Comparison of ENCODE assay signal across 1 cellular context in the genomic region with DNA sequence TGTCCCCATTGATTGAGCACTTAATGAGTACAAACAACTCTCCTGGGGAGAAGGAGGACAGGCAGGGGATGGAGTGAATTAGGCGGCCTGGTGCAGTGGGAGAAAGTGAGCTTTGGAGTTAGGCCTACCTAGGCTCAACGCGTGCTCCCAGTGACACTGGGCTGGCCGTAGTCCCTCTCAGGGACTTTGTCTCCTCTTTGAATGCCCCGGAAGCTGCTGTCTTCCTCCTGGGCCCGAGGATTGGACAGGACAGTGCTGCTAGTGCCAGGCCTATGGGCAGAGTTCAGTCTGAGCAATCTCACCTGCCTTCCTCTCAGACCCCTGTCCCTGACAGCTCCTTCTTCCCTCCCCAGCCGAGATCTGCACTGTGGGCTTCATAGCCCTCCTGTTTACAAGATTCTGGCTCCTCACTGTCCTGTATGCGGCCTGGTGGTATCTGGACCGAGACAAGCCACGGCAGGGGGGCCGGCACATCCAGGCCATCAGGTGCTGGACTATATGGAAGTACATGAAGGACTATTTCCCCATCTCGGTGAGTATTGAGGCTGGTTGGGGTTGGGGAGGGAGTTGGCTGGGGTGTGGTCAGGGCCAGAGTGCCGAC.
TF ChIP-seq lines count a peak whose summit lies in the region.

No MANE protein-coding gene starts in this region.

TF ChIP-seq in HepG2, 621 proteins besides CTCF, POLR2A, EP300 and RAD21 (continued from another document and continues in another):
- TF ChIP-seq, protein P1, sequence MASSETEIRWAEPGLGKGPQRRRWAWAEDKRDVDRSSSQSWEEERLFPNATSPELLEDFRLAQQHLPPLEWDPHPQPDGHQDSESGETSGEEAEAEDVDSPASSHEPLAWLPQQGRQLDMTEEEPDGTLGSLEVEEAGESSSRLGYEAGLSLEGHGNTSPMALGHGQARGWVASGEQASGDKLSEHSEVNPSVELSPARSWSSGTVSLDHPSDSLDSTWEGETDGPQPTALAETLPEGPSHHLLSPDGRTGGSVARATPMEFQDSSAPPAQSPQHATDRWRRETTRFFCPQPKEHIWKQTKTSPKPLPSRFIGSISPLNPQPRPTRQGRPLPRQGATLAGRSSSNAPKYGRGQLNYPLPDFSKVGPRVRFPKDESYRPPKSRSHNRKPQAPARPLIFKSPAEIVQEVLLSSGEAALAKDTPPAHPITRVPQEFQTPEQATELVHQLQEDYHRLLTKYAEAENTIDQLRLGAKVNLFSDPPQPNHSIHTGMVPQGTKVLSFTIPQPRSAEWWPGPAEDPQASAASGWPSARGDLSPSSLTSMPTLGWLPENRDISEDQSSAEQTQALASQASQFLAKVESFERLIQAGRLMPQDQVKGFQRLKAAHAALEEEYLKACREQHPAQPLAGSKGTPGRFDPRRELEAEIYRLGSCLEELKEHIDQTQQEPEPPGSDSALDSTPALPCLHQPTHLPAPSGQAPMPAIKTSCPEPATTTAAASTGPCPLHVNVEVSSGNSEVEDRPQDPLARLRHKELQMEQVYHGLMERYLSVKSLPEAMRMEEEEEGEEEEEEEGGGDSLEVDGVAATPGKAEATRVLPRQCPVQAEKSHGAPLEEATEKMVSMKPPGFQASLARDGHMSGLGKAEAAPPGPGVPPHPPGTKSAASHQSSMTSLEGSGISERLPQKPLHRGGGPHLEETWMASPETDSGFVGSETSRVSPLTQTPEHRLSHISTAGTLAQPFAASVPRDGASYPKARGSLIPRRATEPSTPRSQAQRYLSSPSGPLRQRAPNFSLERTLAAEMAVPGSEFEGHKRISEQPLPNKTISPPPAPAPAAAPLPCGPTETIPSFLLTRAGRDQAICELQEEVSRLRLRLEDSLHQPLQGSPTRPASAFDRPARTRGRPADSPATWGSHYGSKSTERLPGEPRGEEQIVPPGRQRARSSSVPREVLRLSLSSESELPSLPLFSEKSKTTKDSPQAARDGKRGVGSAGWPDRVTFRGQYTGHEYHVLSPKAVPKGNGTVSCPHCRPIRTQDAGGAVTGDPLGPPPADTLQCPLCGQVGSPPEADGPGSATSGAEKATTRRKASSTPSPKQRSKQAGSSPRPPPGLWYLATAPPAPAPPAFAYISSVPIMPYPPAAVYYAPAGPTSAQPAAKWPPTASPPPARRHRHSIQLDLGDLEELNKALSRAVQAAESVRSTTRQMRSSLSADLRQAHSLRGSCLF (CRISPR knock-in tag; IDR thresholded peaks at IDR 0.05; ENCODE audit: borderline replicate concordance) = no peak
- TF ChIP-seq ZNF264 (CRISPR knock-in tag; IDR thresholded peaks at IDR 0.05) (peak; percentile 58; the same call in 1 of the 2 replicates), SAP130 (CRISPR knock-in tag; IDR thresholded peaks at IDR 0.05; ENCODE audit: low read depth) (peak; percentile 79), GABPB1 (CRISPR knock-in tag; IDR thresholded peaks at IDR 0.05) (peak; percentile 75), HNF4A (CRISPR knock-in tag; IDR thresholded peaks at IDR 0.05) (peak; percentile 92), ERF (CRISPR knock-in tag; IDR thresholded peaks at IDR 0.05) (peak; percentile 75), ZNF773 (CRISPR knock-in tag; IDR thresholded peaks at IDR 0.05; ENCODE audit: borderline replicate concordance) (0 out of 2 replicates have a peak, but pooled peaks have one; percentile 54), GABPA (IDR thresholded peaks at IDR 0.05; ENCODE audit: low read depth, low read length) (no peak), GABPA (CRISPR knock-in tag; IDR thresholded peaks at IDR 0.05; ENCODE audit: low read depth) (peak; percentile 81), RAD51 (IDR thresholded peaks at IDR 0.05; ENCODE audit: borderline replicate concordance) (no peak), ETV5 (CRISPR knock-in tag; IDR thresholded peaks at IDR 0.05; ENCODE audit: borderline replicate concordance) (peak; percentile 90), MEF2D (CRISPR knock-in tag; IDR thresholded peaks at IDR 0.05) (peak; percentile 54; the same call in 1 of the 2 replicates), MLLT10 (CRISPR knock-in tag; IDR thresholded peaks at IDR 0.05) (no peak), ARID2 (CRISPR knock-in tag; IDR thresholded peaks at IDR 0.05; ENCODE audit: borderline replicate concordance) (peak; percentile 12; the same call in 1 of the 2 replicates), ZNF510 (CRISPR knock-in tag; IDR thresholded peaks at IDR 0.05; ENCODE audit: low read depth) (no peak), NR2C2 (CRISPR knock-in tag; IDR thresholded peaks at IDR 0.05; ENCODE audit: borderline replicate concordance) (peak; percentile 73), ZMYM2 (CRISPR knock-in tag; IDR thresholded peaks at IDR 0.05) (peak; percentile 85; the same call in 1 of the 2 replicates), SALL1 (CRISPR knock-in tag; IDR thresholded peaks at IDR 0.05) (peak; percentile 76), PAX8 (CRISPR knock-in tag; IDR thresholded peaks at IDR 0.05; ENCODE audit: borderline replicate concordance) (no peak), MXD4 (CRISPR knock-in tag; IDR thresholded peaks at IDR 0.05) (peak; percentile 52; the same call in 1 of the 2 replicates), SAFB2 (CRISPR knock-in tag; IDR thresholded peaks at IDR 0.05; ENCODE audit: borderline replicate concordance, low read depth) (peak; percentile 71; the same call in 1 of the 2 replicates), ZNF7 (CRISPR knock-in tag; IDR thresholded peaks at IDR 0.05) (0 out of 2 replicates have a peak, but pooled peaks have one; percentile 41), ZNF431 (CRISPR knock-in tag; IDR thresholded peaks at IDR 0.05; ENCODE audit: borderline replicate concordance, low read depth) (peak; percentile 77)
- TF ChIP-seq, protein P2, sequence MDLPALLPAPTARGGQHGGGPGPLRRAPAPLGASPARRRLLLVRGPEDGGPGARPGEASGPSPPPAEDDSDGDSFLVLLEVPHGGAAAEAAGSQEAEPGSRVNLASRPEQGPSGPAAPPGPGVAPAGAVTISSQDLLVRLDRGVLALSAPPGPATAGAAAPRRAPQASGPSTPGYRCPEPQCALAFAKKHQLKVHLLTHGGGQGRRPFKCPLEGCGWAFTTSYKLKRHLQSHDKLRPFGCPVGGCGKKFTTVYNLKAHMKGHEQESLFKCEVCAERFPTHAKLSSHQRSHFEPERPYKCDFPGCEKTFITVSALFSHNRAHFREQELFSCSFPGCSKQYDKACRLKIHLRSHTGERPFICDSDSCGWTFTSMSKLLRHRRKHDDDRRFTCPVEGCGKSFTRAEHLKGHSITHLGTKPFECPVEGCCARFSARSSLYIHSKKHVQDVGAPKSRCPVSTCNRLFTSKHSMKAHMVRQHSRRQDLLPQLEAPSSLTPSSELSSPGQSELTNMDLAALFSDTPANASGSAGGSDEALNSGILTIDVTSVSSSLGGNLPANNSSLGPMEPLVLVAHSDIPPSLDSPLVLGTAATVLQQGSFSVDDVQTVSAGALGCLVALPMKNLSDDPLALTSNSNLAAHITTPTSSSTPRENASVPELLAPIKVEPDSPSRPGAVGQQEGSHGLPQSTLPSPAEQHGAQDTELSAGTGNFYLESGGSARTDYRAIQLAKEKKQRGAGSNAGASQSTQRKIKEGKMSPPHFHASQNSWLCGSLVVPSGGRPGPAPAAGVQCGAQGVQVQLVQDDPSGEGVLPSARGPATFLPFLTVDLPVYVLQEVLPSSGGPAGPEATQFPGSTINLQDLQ (CRISPR knock-in tag; IDR thresholded peaks at IDR 0.05) = peak; percentile 60; the same call in 1 of the 2 replicates
- TF ChIP-seq, protein P3, sequence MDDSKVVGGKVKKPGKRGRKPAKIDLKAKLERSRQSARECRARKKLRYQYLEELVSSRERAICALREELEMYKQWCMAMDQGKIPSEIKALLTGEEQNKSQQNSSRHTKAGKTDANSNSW (CRISPR knock-in tag; IDR thresholded peaks at IDR 0.05; ENCODE audit: borderline replicate concordance) = 0 out of 2 replicates have a peak, but pooled peaks have one; percentile 34
- TF ChIP-seq, protein P4, sequence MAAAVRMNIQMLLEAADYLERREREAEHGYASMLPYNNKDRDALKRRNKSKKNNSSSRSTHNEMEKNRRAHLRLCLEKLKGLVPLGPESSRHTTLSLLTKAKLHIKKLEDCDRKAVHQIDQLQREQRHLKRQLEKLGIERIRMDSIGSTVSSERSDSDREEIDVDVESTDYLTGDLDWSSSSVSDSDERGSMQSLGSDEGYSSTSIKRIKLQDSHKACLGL (CRISPR knock-in tag; IDR thresholded peaks at IDR 0.05) = peak; percentile 59; the same call in 1 of the 2 replicates
- TF ChIP-seq, protein P5, sequence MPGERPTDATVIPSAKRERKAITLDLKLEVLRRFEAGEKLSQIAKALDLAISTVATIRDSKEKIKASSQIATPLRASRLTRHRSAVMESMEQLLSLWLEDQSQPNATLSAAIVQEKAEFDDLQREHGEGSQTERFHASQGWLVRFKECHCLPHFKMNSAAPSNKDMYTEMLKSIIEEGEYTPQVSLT (CRISPR knock-in tag; IDR thresholded peaks at IDR 0.05; ENCODE audit: borderline replicate concordance, low read depth) = no peak
- TF ChIP-seq, protein P6, sequence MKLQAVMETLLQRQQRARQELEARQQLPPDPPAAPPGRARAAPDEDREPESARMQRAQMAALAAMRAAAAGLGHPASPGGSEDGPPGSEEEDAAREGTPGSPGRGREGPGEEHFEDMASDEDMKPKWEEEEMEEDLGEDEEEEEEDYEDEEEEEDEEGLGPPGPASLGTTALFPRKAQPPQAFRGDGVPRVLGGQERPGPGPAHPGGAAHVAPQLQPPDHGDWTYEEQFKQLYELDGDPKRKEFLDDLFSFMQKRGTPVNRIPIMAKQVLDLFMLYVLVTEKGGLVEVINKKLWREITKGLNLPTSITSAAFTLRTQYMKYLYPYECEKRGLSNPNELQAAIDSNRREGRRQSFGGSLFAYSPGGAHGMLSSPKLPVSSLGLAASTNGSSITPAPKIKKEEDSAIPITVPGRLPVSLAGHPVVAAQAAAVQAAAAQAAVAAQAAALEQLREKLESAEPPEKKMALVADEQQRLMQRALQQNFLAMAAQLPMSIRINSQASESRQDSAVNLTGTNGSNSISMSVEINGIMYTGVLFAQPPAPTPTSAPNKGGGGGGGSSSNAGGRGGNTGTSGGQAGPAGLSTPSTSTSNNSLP (IDR thresholded peaks at IDR 0.05; ENCODE audit: low read depth, low read length) = no peak
- TF ChIP-seq, protein P7, sequence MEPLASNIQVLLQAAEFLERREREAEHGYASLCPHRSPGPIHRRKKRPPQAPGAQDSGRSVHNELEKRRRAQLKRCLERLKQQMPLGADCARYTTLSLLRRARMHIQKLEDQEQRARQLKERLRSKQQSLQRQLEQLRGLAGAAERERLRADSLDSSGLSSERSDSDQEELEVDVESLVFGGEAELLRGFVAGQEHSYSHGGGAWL (CRISPR knock-in tag; IDR thresholded peaks at IDR 0.05) = 0 out of 2 replicates have a peak, but pooled peaks have one; percentile 40
- TF ChIP-seq, protein P8, sequence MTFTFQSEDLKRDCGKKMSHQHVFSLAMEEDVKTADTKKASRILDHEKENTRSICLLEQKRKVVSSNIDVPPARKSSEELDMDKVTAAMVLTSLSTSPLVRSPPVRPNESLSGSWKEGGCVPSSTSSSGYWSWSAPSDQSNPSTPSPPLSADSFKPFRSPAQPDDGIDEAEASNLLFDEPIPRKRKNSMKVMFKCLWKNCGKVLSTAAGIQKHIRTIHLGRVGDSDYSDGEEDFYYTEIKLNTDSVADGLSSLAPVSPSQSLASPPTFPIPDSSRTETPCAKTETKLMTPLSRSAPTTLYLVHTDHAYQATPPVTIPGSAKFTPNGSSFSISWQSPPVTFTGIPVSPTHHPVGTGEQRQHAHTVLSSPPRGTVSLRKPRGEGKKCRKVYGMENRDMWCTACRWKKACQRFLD (CRISPR knock-in tag; IDR thresholded peaks at IDR 0.05; ENCODE audit: borderline replicate concordance) = no peak
- TF ChIP-seq, protein P9, sequence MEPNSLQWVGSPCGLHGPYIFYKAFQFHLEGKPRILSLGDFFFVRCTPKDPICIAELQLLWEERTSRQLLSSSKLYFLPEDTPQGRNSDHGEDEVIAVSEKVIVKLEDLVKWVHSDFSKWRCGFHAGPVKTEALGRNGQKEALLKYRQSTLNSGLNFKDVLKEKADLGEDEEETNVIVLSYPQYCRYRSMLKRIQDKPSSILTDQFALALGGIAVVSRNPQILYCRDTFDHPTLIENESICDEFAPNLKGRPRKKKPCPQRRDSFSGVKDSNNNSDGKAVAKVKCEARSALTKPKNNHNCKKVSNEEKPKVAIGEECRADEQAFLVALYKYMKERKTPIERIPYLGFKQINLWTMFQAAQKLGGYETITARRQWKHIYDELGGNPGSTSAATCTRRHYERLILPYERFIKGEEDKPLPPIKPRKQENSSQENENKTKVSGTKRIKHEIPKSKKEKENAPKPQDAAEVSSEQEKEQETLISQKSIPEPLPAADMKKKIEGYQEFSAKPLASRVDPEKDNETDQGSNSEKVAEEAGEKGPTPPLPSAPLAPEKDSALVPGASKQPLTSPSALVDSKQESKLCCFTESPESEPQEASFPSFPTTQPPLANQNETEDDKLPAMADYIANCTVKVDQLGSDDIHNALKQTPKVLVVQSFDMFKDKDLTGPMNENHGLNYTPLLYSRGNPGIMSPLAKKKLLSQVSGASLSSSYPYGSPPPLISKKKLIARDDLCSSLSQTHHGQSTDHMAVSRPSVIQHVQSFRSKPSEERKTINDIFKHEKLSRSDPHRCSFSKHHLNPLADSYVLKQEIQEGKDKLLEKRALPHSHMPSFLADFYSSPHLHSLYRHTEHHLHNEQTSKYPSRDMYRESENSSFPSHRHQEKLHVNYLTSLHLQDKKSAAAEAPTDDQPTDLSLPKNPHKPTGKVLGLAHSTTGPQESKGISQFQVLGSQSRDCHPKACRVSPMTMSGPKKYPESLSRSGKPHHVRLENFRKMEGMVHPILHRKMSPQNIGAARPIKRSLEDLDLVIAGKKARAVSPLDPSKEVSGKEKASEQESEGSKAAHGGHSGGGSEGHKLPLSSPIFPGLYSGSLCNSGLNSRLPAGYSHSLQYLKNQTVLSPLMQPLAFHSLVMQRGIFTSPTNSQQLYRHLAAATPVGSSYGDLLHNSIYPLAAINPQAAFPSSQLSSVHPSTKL (CRISPR knock-in tag; IDR thresholded peaks at IDR 0.05) = peak; percentile 37; the same call in 1 of the 2 replicates
- TF ChIP-seq, protein P10, sequence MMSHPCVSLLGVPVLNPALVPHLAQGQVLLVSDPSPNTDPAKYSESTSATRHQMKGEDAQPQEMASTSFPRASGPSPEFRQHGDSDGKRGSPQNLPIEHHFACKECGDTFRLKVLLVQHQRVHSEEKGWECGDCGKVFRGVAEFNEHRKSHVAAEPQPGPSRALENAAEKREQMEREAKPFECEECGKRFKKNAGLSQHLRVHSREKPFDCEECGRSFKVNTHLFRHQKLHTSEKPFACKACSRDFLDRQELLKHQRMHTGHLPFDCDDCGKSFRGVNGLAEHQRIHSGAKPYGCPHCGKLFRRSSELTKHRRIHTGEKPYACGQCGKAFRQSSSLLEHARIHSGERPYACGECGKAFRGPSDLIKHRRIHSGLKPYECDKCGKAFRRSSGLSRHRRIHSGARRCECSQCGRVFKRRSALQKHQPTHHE (CRISPR knock-in tag; IDR thresholded peaks at IDR 0.05; ENCODE audit: borderline replicate concordance) = no peak
